Comparison of ENCODE assay signal across 8 cellular contexts in the genomic region with DNA sequence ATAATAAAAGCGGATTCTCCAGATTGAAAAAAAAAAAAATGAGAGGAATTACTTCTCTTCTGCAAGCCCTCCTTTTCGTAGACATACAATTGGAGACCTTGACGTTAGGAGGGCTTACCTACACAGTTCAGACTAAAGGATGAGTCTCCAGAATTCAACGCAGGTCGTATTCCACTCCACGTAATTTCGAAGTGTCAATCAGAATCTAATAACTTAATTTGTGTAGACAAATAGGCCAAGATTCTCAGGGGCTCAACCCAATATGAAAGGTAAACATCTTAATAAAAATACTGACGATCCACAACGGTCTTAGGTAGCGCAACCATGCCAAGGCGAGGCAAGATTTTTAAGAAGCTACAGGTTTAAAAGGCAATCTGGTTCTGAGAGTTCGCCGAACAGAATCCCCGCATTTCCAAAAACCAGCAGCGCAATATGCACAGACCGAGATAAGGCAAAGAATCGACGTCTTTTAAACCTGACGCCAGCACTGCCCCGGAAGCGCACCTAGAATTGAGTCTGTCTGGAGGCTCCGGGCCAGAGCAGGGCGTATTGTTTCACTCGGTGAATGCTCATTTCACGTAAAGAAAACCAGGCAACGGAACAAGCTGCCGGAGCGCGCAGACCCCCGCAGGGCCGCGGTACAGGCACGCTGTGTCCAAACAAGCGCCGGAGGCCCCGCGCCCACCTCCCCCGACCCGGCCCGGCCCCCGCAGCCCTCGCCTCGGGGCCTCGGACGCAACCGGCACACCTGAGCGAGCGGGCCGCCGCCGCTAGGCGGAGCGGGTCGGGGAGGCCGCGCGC. TPM values are rescaled to one million over a fixed set of nuclear protein-coding genes. Genes with fewer than 3 reads are reported as not detected.
DNase-seq lines count a peak whose midpoint lies in the region; ATAC-seq, FAIRE-seq and TF ChIP-seq lines count a peak whose summit lies in the region.

No MANE protein-coding gene starts in this region.

- TF ChIP-seq CTCF in DND-41 (IDR thresholded peaks at IDR 0.05; ENCODE audit: borderline replicate concordance, extremely low read depth, low read length, poor library complexity, severe bottlenecking) (peak; percentile 38), MCF 10A (IDR thresholded peaks at IDR 0.05; ENCODE audit: unreplicated experiment) (peak; percentile 39), kidney (IDR thresholded peaks at IDR 0.05; ENCODE audit: borderline replicate concordance, extremely low read depth, insufficient read depth) (peak; percentile 18)

- no peaks in the 10 kb centered on the region for H3K9me3 Mint-ChIP-seq in MCF 10A (ENCODE audit: unreplicated experiment)

- peaks cover 36% of the 10 kb centered on the region for H3K4me1 ChIP-seq in DND-41 (ENCODE audit: insufficient read depth, low read length)
- peaks cover 5 to 8% of the 10 kb centered on the region in 2 donors for H3K4me1 ChIP-seq in kidney (ENCODE audit: control insufficient read depth in 1 of 2, insufficient read depth in 1 of 2, low read depth in 1 of 2, low read length in 2 of 2)

- CTCF ChIA-PET in MCF 10A (lab: Yijun Ruan, JAX): interaction anchor here (0.6 to 3.9 kb wide), 14 partner anchors 10 to 570 kb away, joined by 3 to 20 read pairs (median 4); a partner anchor contains a TSS

- peak overlapping the region; percentile 73 for H3K4me2 ChIP-seq in DND-41 (ENCODE audit: insufficient read depth, low read length)

- H2AFZ ChIP-seq in DND-41 (ENCODE audit: low read depth, low read length): peak overlapping the region; percentile 77

- H3K27me3 Mint-ChIP-seq in MCF 10A (ENCODE audit: insufficient read depth, unreplicated experiment): no peaks in the 10 kb centered on the region

- H3K9me3 ChIP-seq in DND-41 (ENCODE audit: insufficient read depth, low read length, severe bottlenecking) (no peaks in the 10 kb centered on the region), kidney (ENCODE audit: control insufficient read depth in 1 of 2, low read length in 2 of 2) (no peaks in the 10 kb centered on the region)

- peak overlapping the region; percentile 91 for H3K9ac ChIP-seq in DND-41 (ENCODE audit: low read depth, low read length)
- peak overlapping the region; percentile 87 to 95 for H3K9ac ChIP-seq in kidney (ENCODE audit: low read length in 2 of 2)

- H3K4me3 ChIP-seq in DND-41 (ENCODE audit: low read depth in 1 of 2, low read length in 2 of 2) (peak overlapping the region; percentile 74 to 85), kidney (ENCODE audit: low read length in 2 of 2) (peak overlapping the region; percentile 69 to 87)

- H3K4me1 Mint-ChIP-seq in MCF 10A (ENCODE audit: insufficient read depth, unreplicated experiment): no peaks in the 10 kb centered on the region

- peak; percentile 47 for ATAC-seq in DND-41 (ENCODE audit: insufficient read depth, low read depth)
- ATAC-seq in GM19324 (IDR thresholded peaks at IDR 0.05; ENCODE audit: low FRiP score, unreplicated experiment): peak; percentile 38
- ATAC-seq in HG03342 (IDR thresholded peaks at IDR 0.05; ENCODE audit: unreplicated experiment): peak; percentile 33

- H3K27me3 ChIP-seq in DND-41 (ENCODE audit: insufficient read depth, low read length, poor library complexity): no peaks in the 10 kb centered on the region

- H3K79me2 ChIP-seq in DND-41 (ENCODE audit: insufficient read depth, low read length): peaks cover 66% of the 10 kb centered on the region

- peaks cover 15% of the 10 kb centered on the region for H3K36me3 ChIP-seq in DND-41 (ENCODE audit: insufficient read depth, low read length)
- H3K36me3 ChIP-seq in kidney (ENCODE audit: control insufficient read depth in 1 of 2, insufficient read depth in 2 of 2, low read length in 2 of 2): no peaks in the 10 kb centered on the region

- FAIRE-seq in kidney (lab: Jason Lieb, UNC): no peak

- peak overlapping the region; percentile 90 for H3K27ac Mint-ChIP-seq in MCF 10A (ENCODE audit: low read depth, unreplicated experiment)

- peaks cover 11% of the 10 kb centered on the region for H3K36me3 Mint-ChIP-seq in MCF 10A (ENCODE audit: insufficient read depth, unreplicated experiment)

- POLR2A ChIA-PET in MCF 10A (lab: Yijun Ruan, JAX): interaction anchor here (0.5 to 5.6 kb wide), 34 partner anchors 12 to 1583 kb away, joined by 3 to 120 read pairs (median 4); a partner anchor contains a TSS

- H3K27ac ChIP-seq in DND-41 (ENCODE audit: low read length): peak overlapping the region; percentile 87
- H3K27ac ChIP-seq in kidney (ENCODE audit: low read depth in 2 of 2, low read length in 2 of 2): peak overlapping the region; percentile 59 to 80

- intact Hi-C loops in MCF 10A (cut with micrococcal nuclease): loop anchor here (5.0 kb wide), 1 partner anchor 61 kb away; no protein-coding TSS in a partner anchor
- intact Hi-C loops in kidney (cut with DNase I): no loop called here

- peaks cover 27% of the 10 kb centered on the region for H4K20me1 ChIP-seq in DND-41 (ENCODE audit: insufficient read depth, low read length)

- H3K4me3 Mint-ChIP-seq in MCF 10A (ENCODE audit: unreplicated experiment): peak overlapping the region; percentile 89

- no TSS peak for BruUV-seq in MCF 10A (replicated peaks; lab: Mats Ljungman, UMichigan)

- DNase-seq in DND-41 (peak; percentile 54), RPMI7951 (ENCODE audit: low read depth) (peak; percentile 39), MCF 10A (ENCODE audit: unreplicated experiment) (peak; percentile 52), kidney (no peak), mesenteric fat pad (ENCODE audit: low spot score) (no peak)
- DNase-seq in stimulated activated CD4-positive, alpha-beta T cell treated with anti-CD3 and anti-CD28 coated beads, Interleukin-4, amount 100 ng/mL, for 24 hours: peak; percentile 59

RNA-seq across cellular contexts. Expression of a gene that starts 0.6 kb away (rescaled TPM):
- 38.2 and 38.6 TPM in 2 replicates for total RNA-seq in RPMI7951 (2014; rRNA removed; shearing (Covaris generic))
- total RNA-seq in MCF 10A (2022): 63.6 and 75.1 TPM in 2 replicates
- 91.7 TPM for total RNA-seq in kidney
- 45.5 TPM for polyA plus RNA-seq in kidney (ENCODE audit: insufficient read depth, low read depth, low replicate concordance)
- 70.9 TPM for total RNA-seq in mesenteric fat pad

RNA-seq across cellular contexts. Expression of a gene that starts 28.9 kb away (rescaled TPM):
- 18.2 and 18.6 TPM in 2 replicates for total RNA-seq in RPMI7951 (2014; rRNA removed; shearing (Covaris generic))
- 13.3 and 20.9 TPM in 2 replicates for total RNA-seq in MCF 10A (2022)
- total RNA-seq in kidney: 13.3 TPM
- polyA plus RNA-seq in kidney (ENCODE audit: insufficient read depth, low read depth, low replicate concordance): 12.1 TPM
- 23.1 TPM for total RNA-seq in mesenteric fat pad

RNA-seq across cellular contexts. Expression of a gene that starts 29.0 kb away (rescaled TPM):
- total RNA-seq in RPMI7951 (2014; rRNA removed; shearing (Covaris generic)): not detected in 2 replicates
- total RNA-seq in MCF 10A (2022) (not detected in 2 replicates), kidney (4.8 TPM), mesenteric fat pad (not detected)
- polyA plus RNA-seq in kidney (ENCODE audit: insufficient read depth, low read depth, low replicate concordance): 2.4 TPM

Comparison
In these comparisons a context has a peak if more than half of its experiments do, and no peak if none do; other contexts are left out.
1. DNase-seq: peak in DND-41 (single experiment), RPMI7951 (single experiment), MCF 10A (single experiment) and stimulated activated CD4-positive, alpha-beta T cell treated with anti-CD3 and anti-CD28 coated beads, Interleukin-4, amount 100 ng/mL, for 24 hours (single experiment); none in kidney (single experiment) and mesenteric fat pad (single experiment).
2. Peak in every context shown above with its lines, with median percentiles within 50 percentile points of each other: ATAC-seq and CTCF ChIP-seq.